28 cellular contexts compared by ENCODE assay signal in genomic region chr7:3070908-3071307, GRCh38. TPM values are rescaled to one million over a fixed set of nuclear protein-coding genes. Genes with fewer than 3 reads are reported as not detected.
"Had no signal": no experiment of that assay in that cellular context is flagged by ENCODE, and none has a peak within 500 bp of the region (broad histone marks: within the 10 kb centered on the region; RNA-seq: fewer than 3 reads in every experiment).

No MANE protein-coding gene starts in this region.

- DNase-seq: activated CD4-positive, alpha-beta memory T cell treated with anti-CD3 and anti-CD28 coated beads, Interleukin-2, amount 10 ng/mL, durations not matched to agents 7 days and 5 days; activated CD4-positive, alpha-beta T cell treated with anti-CD3 and anti-CD28 coated beads for 1 hour; activated CD4-positive, alpha-beta T cell treated with anti-CD3 and anti-CD28 coated beads for 48 hours; activated CD4-positive, CD25-positive, alpha-beta regulatory T cell; activated CD8-positive, alpha-beta memory T cell treated with anti-CD3 and anti-CD28 coated beads for 24 hours; activated CD8-positive, alpha-beta memory T cell treated with anti-CD3 and anti-CD28 coated beads, Interleukin-2, amount 10 ng/mL, durations not matched to agents 7 days and 5 days; activated CD8-positive, alpha-beta memory T cell treated with anti-CD3 and anti-CD28 coated beads, Interleukin-2, amount 50 U/mL, for 48 hours; activated effector memory CD4-positive, alpha-beta T cell treated with anti-CD3 and anti-CD28 coated beads, Interleukin-2, amount 50 U/mL, for 16 hours; activated naive CD4-positive, alpha-beta T cell; activated T-cell treated with anti-CD3 and anti-CD28 coated beads, Interleukin-2, amount 50 U/mL, for 48 hours; adrenal gland; brain microvascular endothelial cell; central memory CD4-positive, alpha-beta T cell; Karpas-422; NCI-H1105; NCI-H1417 treated with DMSO at 0.1 percent for 48 hours; NCI-H1930; NCI-H345; NCI-H524 treated with DMSO at 0.1 percent for 48 hours; SHP77; SJCRH30; T1000; WERI-Rb-1 had no signal

- H3K4me1 ChIP-seq: adrenal gland, SJCRH30 had no signal

- H3K27me3 ChIP-seq: adrenal gland, brain microvascular endothelial cell, SJCRH30 had no signal

- H3K9me3 ChIP-seq: adrenal gland, SJCRH30 had no signal

- H3K27ac ChIP-seq: adrenal gland, brain microvascular endothelial cell, SJCRH30, SK-N-MC, WERI-Rb-1 had no signal

- H3K27ac Mint-ChIP-seq: activated CD4-positive, alpha-beta memory T cell treated with anti-CD3 and anti-CD28 coated beads, Interleukin-2, amount 10 ng/mL, durations not matched to agents 7 days and 5 days had no signal

- H3K36me3 ChIP-seq: adrenal gland, brain microvascular endothelial cell, SJCRH30, WERI-Rb-1 had no signal

- ATAC-seq: activated CD8-positive, alpha-beta memory T cell treated with anti-CD3 and anti-CD28 coated beads, Interleukin-2, amount 10 ng/mL, durations not matched to agents 7 days and 5 days; activated naive CD4-positive, alpha-beta T cell treated with anti-CD3 and anti-CD28 coated beads, Interleukin-2, amount 50 U/mL, for 72 hours; Panc1 had no signal

- H3K27me3 Mint-ChIP-seq: activated CD8-positive, alpha-beta memory T cell treated with anti-CD3 and anti-CD28 coated beads, Interleukin-2, amount 10 ng/mL, durations not matched to agents 7 days and 5 days had no signal

- H3K4me3 Mint-ChIP-seq: activated CD4-positive, alpha-beta memory T cell treated with anti-CD3 and anti-CD28 coated beads, Interleukin-2, amount 10 ng/mL, durations not matched to agents 7 days and 5 days; activated CD8-positive, alpha-beta memory T cell treated with anti-CD3 and anti-CD28 coated beads, Interleukin-2, amount 10 ng/mL, durations not matched to agents 7 days and 5 days had no signal

- H3K4me3 ChIP-seq: adrenal gland, SJCRH30, SK-N-MC had no signal

RNA-seq across cellular contexts. Expression of gene CARD11, which starts 27.2 kb away (rescaled TPM):
- total RNA-seq: MCF 10A, RPMI7951, SJCRH30 had no signal
